8 cellular contexts compared by ENCODE assay signal in the genomic region with DNA sequence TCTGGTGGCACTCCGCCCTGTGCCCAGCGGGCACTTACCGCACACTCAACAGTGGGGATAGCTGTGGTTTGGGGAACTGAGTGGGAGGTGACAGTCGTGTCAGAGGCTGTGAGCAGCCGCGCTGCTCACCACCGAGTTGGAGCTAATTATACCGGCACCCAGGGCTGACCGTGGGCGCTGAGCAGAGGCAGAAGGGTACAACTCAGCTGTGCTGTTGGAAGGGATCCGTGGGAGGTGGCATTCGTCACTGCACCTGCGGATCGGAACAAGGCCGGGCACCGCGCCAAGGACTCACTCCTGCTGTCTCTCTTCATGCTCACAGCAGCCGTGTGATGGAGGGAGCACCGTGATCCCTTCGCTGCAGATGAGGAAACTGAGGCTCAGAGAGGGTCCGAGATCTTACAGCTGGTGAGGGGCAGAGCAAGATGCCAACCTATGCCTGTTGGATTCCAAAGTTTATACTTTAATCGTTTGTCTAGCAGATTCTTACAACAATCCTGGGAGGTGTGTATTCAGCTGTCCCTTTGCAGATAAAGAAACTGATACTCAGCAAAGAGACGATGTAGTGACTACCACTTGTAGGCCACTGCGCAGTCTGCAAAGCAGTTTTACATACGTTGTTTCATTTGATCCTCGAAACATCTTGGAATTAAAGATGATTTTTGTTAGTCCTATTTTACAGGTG. TPM values are rescaled to one million over a fixed set of nuclear protein-coding genes. Genes with fewer than 3 reads are reported as not detected.
DNase-seq lines count a peak whose midpoint lies in the region; ATAC-seq, FAIRE-seq and TF ChIP-seq lines count a peak whose summit lies in the region.

No MANE protein-coding gene starts in this region.

- 5 to 6% methylated on average over 26 of the region's 26 CpGs for WGBS in pancreas, 2 donors

- H3K9me3 ChIP-seq in OCI-LY1 (ENCODE audit: low read length): no peaks in the 10 kb centered on the region
- no peaks in the 10 kb centered on the region for H3K9me3 ChIP-seq in pancreas
- H3K9me3 ChIP-seq in tibial artery: no peaks in the 10 kb centered on the region

- H3K27ac ChIP-seq in OCI-LY1 (ENCODE audit: low read depth, low read length, poor library complexity, severe bottlenecking): no peak overlapping the region
- H3K27ac ChIP-seq in pancreas: peak overlapping the region; percentile 87 to 94 (median 92)
- peak overlapping the region; percentile 84 to 98 for H3K27ac ChIP-seq in tibial artery

- peak; percentile 43 for ATAC-seq in GM19328 (IDR thresholded peaks at IDR 0.05; ENCODE audit: unreplicated experiment)
- ATAC-seq in HG03460 (IDR thresholded peaks at IDR 0.05; ENCODE audit: unreplicated experiment): peak; percentile 33
- peak; percentile 59 to 69 (median 64) for ATAC-seq in pancreas

- H3K36me3 ChIP-seq in OCI-LY1 (ENCODE audit: insufficient read depth, low read length) (no peaks in the 10 kb centered on the region), pancreas (no peaks in the 10 kb centered on the region), tibial artery (no peaks in the 10 kb centered on the region)

- no peaks in the 10 kb centered on the region for H3F3A ChIP-seq in OCI-LY1 (ENCODE audit: insufficient read depth, low read length)

- no peaks in the 10 kb centered on the region for H3K9me2 ChIP-seq in OCI-LY1 (ENCODE audit: low read depth, low read length)

- H3K4me1 ChIP-seq in OCI-LY1 (ENCODE audit: insufficient read depth, low read length, severe bottlenecking) (peaks cover 24% of the 10 kb centered on the region), pancreas (peaks cover 26 to 45% (median 36%) of the 10 kb centered on the region in 3 donors), tibial artery (peaks cover 4 to 51% (median 34%) of the 10 kb centered on the region in 4 donors)

- TF ChIP-seq CTCF in AG04449 (IDR thresholded peaks at IDR 0.05; ENCODE audit: insufficient read depth, low read length, missing control alignments) (no peak), OCI-LY1 (IDR thresholded peaks at IDR 0.05; ENCODE audit: low read length) (no peak), pancreas (IDR thresholded peaks at IDR 0.05) (no peak), tibial artery (IDR thresholded peaks at IDR 0.05) (no peak)

- DNase-seq in AG04449 (ENCODE audit: low read depth, low spot score): no peak
- DNase-seq in activated T-helper 1 cell treated with Interleukin-2 at 50 U/mL for 16 hours (ENCODE audit: low read depth): peak; percentile 71
- peak; percentile 40 for DNase-seq in germinal center (ENCODE audit: low spot score)
- peak; percentile 89 to 98 (median 94) for DNase-seq in pancreas
- peak; percentile 51 to 80 for DNase-seq in tibial artery

- H3K27me3 ChIP-seq in OCI-LY1 (ENCODE audit: insufficient read depth, low read length): no peaks in the 10 kb centered on the region
- H3K27me3 ChIP-seq in pancreas: no peaks in the 10 kb centered on the region
- H3K27me3 ChIP-seq in tibial artery: no peaks in the 10 kb centered on the region

- H3K9ac ChIP-seq in OCI-LY1 (ENCODE audit: low read length): peak overlapping the region; percentile 50

- H3K4me3 ChIP-seq in AG04449 (ENCODE audit: low read depth, low read length) (peak overlapping the region; percentile 64), OCI-LY1 (ENCODE audit: low read depth, low read length, poor library complexity, severe bottlenecking) (peak overlapping the region; percentile 73), pancreas (peak overlapping the region; percentile 7 to 97 (median 83)), tibial artery (peak overlapping the region; percentile 69 to 95)

- intact Hi-C loops in pancreas (cut with DNase I): no loop called here
- intact Hi-C loops in tibial artery (cut with DNase I; ENCODE audit: low total_unique reads): loop anchor here (2.0 kb wide), 1 partner anchor 42 kb away; no protein-coding TSS in a partner anchor

- H2AFZ ChIP-seq in OCI-LY1 (ENCODE audit: low read length): no peak overlapping the region

- POLR2A ChIA-PET in AG04449 (lab: Yijun Ruan, JAX): interaction anchor here (0.9 to 1.8 kb wide), 4 partner anchors 43 to 437 kb away, joined by 3 to 13 read pairs (median 3); no protein-coding TSS in a partner anchor

- no peaks in the 10 kb centered on the region for H3K79me2 ChIP-seq in OCI-LY1 (ENCODE audit: insufficient read depth, low read length)

- peak overlapping the region; percentile 87 for H3K4me2 ChIP-seq in OCI-LY1 (ENCODE audit: low read length)

- CTCF ChIA-PET in AG04449 (lab: Yijun Ruan, JAX): interaction anchor here (0.7 to 2.3 kb wide), 10 partner anchors 9 to 437 kb away, joined by 3 to 10 read pairs (median 4); a partner anchor contains a TSS

- FAIRE-seq in pancreas (lab: Jason Lieb, UNC): no peak

- H4K20me1 ChIP-seq in OCI-LY1 (ENCODE audit: insufficient read depth, low read length): no peaks in the 10 kb centered on the region

RNA-seq across cellular contexts. Expression of a gene that starts 0.7 kb away (rescaled TPM):
- total RNA-seq in pancreas: 10 to 100 TPM; 16.7 to 32.6 (median 27.7) TPM
- 10 to 100 TPM; 18.1 to 31.0 TPM for polyA plus RNA-seq in pancreas
